In genomic region chr5:81422671-81423070, GRCh38 we compare ENCODE assay signal across 1 cellular context.
TF ChIP-seq lines count a peak whose summit lies in the region.

No MANE protein-coding gene starts in this region.

TF ChIP-seq in HEK293, 187 proteins besides CTCF, POLR2A, EP300 and RAD21 (continued from another document):
- TF ChIP-seq INSM2 (tag by site-specific recombination; IDR thresholded peaks at IDR 0.05), result peak; percentile 96
- no peak for TF ChIP-seq ZNF621 (tag by site-specific recombination; IDR thresholded peaks at IDR 0.05)
- peak; percentile 58; the same call in 1 of the 2 replicates for TF ChIP-seq PRDM4 (tag by site-specific recombination; IDR thresholded peaks at IDR 0.05)
- TF ChIP-seq BCL11B (tag by site-specific recombination; IDR thresholded peaks at IDR 0.05; ENCODE audit: low read depth), result no peak
- TF ChIP-seq ZNF248 (tag by site-specific recombination; IDR thresholded peaks at IDR 0.05), result no peak
- peak; percentile 40; the same call in 1 of the 2 replicates for TF ChIP-seq YY2 (tag by site-specific recombination; IDR thresholded peaks at IDR 0.05)
- TF ChIP-seq OSR2 (tag by site-specific recombination; IDR thresholded peaks at IDR 0.05), result peak; percentile 55; the same call in 1 of the 2 replicates
- TF ChIP-seq BCL6B (tag by site-specific recombination; IDR thresholded peaks at IDR 0.05), result peak; percentile 56; the same call in 1 of the 2 replicates
- TF ChIP-seq TRIM28 (IDR thresholded peaks at IDR 0.05; ENCODE audit: borderline replicate concordance, low read length), result no peak
- no peak for TF ChIP-seq ZNF792 (tag by site-specific recombination; IDR thresholded peaks at IDR 0.05)
- TF ChIP-seq ZNF302 (tag by site-specific recombination; IDR thresholded peaks at IDR 0.05; ENCODE audit: low read depth), result 0 out of 2 replicates have a peak, but pooled peaks have one; percentile 64
- TF ChIP-seq SETDB1 (IDR thresholded peaks at IDR 0.05; ENCODE audit: insufficient read length, low read length), result no peak
- TF ChIP-seq ZNF423 (tag by site-specific recombination; IDR thresholded peaks at IDR 0.05), result no peak
- TF ChIP-seq ZNF501 (tag by site-specific recombination; IDR thresholded peaks at IDR 0.05), result no peak
- peak; percentile 69 for TF ChIP-seq ZNF398 (tag by site-specific recombination; IDR thresholded peaks at IDR 0.05)
- TF ChIP-seq ZNF544 (tag by site-specific recombination; IDR thresholded peaks at IDR 0.05), result no peak
- TF ChIP-seq ZNF202 (tag by site-specific recombination; IDR thresholded peaks at IDR 0.05; ENCODE audit: borderline replicate concordance), result no peak
- no peak for TF ChIP-seq ZNF18 (tag by site-specific recombination; IDR thresholded peaks at IDR 0.05)
- TF ChIP-seq ZNF610 (tag by site-specific recombination; IDR thresholded peaks at IDR 0.05; ENCODE audit: borderline replicate concordance), result no peak
- no peak for TF ChIP-seq ZNF157 (tag by site-specific recombination; IDR thresholded peaks at IDR 0.05)
- no peak for TF ChIP-seq ZNF221 (tag by site-specific recombination; IDR thresholded peaks at IDR 0.05; ENCODE audit: borderline replicate concordance)
- TF ChIP-seq ZNF510 (tag by site-specific recombination; IDR thresholded peaks at IDR 0.05; ENCODE audit: insufficient replicate concordance), result no peak
- no peak for TF ChIP-seq ZNF133 (tag by site-specific recombination; IDR thresholded peaks at IDR 0.05)
- peak; percentile 80 for TF ChIP-seq ZXDB (tag by site-specific recombination; IDR thresholded peaks at IDR 0.05)
- TF ChIP-seq ZNF324 (tag by site-specific recombination; IDR thresholded peaks at IDR 0.05), result peak; percentile 85
- TF ChIP-seq ZBTB26 (tag by site-specific recombination; optimal IDR thresholded peaks at IDR 0.05), result no peak
- peak; percentile 74 for TF ChIP-seq ZFP69B (tag by site-specific recombination; IDR thresholded peaks at IDR 0.05)
- TF ChIP-seq ZNF362 (tag by site-specific recombination; IDR thresholded peaks at IDR 0.05), result no peak
- TF ChIP-seq ZBTB17 (tag by site-specific recombination; IDR thresholded peaks at IDR 0.05), result peak; percentile 68
- no peak for TF ChIP-seq ZNF596 (tag by site-specific recombination; IDR thresholded peaks at IDR 0.05)
- TF ChIP-seq ZNF776 (tag by site-specific recombination; IDR thresholded peaks at IDR 0.05; ENCODE audit: borderline replicate concordance), result no peak
- TF ChIP-seq ZNF24 (tag by site-specific recombination; IDR thresholded peaks at IDR 0.05), result peak; percentile 94
- TF ChIP-seq ZNF239 (tag by site-specific recombination; IDR thresholded peaks at IDR 0.05), result no peak
- TF ChIP-seq PRDM6 (tag by site-specific recombination; IDR thresholded peaks at IDR 0.05), result peak; percentile 82
- no peak for TF ChIP-seq ZBTB1 (tag by site-specific recombination; IDR thresholded peaks at IDR 0.05)
- TF ChIP-seq ZNF280D (tag by site-specific recombination; IDR thresholded peaks at IDR 0.05), result no peak
- TF ChIP-seq FEZF1 (tag by site-specific recombination; IDR thresholded peaks at IDR 0.05), result peak; percentile 86
- peak; percentile 45; the same call in 1 of the 2 replicates for TF ChIP-seq ZSCAN23 (tag by site-specific recombination; IDR thresholded peaks at IDR 0.05)
- TF ChIP-seq ZNF175 (tag by site-specific recombination; IDR thresholded peaks at IDR 0.05), result no peak
